8 cellular contexts compared by ENCODE assay signal in the genomic region with DNA sequence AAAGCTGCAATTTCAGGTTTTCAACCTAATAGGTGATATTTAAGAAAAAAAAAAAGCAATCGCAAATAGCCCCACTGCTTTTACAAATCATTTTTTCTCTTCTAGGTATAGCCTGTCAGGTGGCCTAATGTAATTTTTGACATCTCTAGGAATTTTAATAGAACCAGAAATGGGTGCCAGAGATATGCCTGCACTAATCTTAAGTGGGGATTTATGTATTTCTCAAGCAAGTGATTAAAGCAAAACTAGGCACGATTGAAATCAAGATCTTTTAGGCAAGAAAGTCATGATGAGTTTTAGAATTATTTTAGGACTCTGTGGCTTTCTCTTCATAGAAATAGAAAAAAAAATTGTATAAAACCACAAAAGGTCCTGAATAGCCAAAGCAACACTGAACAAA. TPM values are rescaled to one million over a fixed set of nuclear protein-coding genes. Genes with fewer than 3 reads are reported as not detected.
DNase-seq lines count a peak whose midpoint lies in the region; ATAC-seq, FAIRE-seq and TF ChIP-seq lines count a peak whose summit lies in the region.

No MANE protein-coding gene starts in this region.

- H2BK12ac ChIP-seq in H1 (ENCODE audit: low read depth, low read length): no peak overlapping the region

- H3K4me3 Mint-ChIP-seq in GM23338: peak overlapping the region; percentile 91

- H3K18ac ChIP-seq in H1 (ENCODE audit: extremely low read depth, low read length): no peak overlapping the region

- H4K20me1 ChIP-seq in GM23338 (replicated peaks; ENCODE audit: insufficient read depth) (no peaks in the 10 kb centered on the region), H1 (replicated peaks in 1 of 2; ENCODE audit: control insufficient read depth in 1 of 2, insufficient read depth in 2 of 2, low read length in 2 of 2) (no peaks in the 10 kb centered on the region)

- no peak overlapping the region for H3K4ac ChIP-seq in H1 (replicated peaks; ENCODE audit: insufficient read length, low read depth, low read length)

- DNase-seq in GM23338 (ENCODE audit: low spot score) (no peak), OCI-M1 (lab: John Stamatoyannopoulos, UW) (peak; percentile 78), H1 (ENCODE audit: low read depth in 1 of 2, low spot score in 2 of 2) (no peak), ovary (no peak), HEK293T (ENCODE audit: extremely low spot score) (no peak), left colon (no peak)

- no peak for FAIRE-seq in H1 (lab: Jason Lieb, UNC)

- H3K27ac Mint-ChIP-seq in GM23338: peak overlapping the region; percentile 97

- no peak overlapping the region for H4K8ac ChIP-seq in H1 (ENCODE audit: extremely low read depth, insufficient read depth, low read length)

- no peak overlapping the region for H2BK15ac ChIP-seq in H1 (ENCODE audit: low read length)

- POLR2A ChIA-PET in H1 (lab: Charles Lee; ENCODE audit: partially characterized antibody) (interaction anchor here (0.6 to 2.9 kb wide), 8 partner anchors 8 to 248 kb away, joined by 3 to 14 read pairs (median 5); no protein-coding TSS in a partner anchor), HEK293T (lab: Yijun Ruan, JAX) (interaction anchor here (0.8 to 2.0 kb wide), 9 partner anchors 8 to 116 kb away, joined by 3 to 10 read pairs (median 5); no protein-coding TSS in a partner anchor)

- H4K5ac ChIP-seq in H1 (ENCODE audit: insufficient read length, low read depth, low read length): peak overlapping the region; percentile 93

- H3K9me2 ChIP-seq in GM23338 (ENCODE audit: insufficient read depth): no peaks in the 10 kb centered on the region

- H3K79me2 ChIP-seq in GM23338 (replicated peaks; ENCODE audit: insufficient read depth) (no peaks in the 10 kb centered on the region), H1 (ENCODE audit: control insufficient read depth in 1 of 2, insufficient read depth in 2 of 2, low read length in 2 of 2) (no peaks in the 10 kb centered on the region)

- no peak overlapping the region for H2BK120ac ChIP-seq in H1 (replicated peaks; ENCODE audit: low read depth, low read length)

- no peak overlapping the region for H4K91ac ChIP-seq in H1 (replicated peaks; ENCODE audit: insufficient read length, low read length)

- peak overlapping the region in 2 of 4 experiments; percentile 13 to 83; a peak in 4 of 7 replicates for H3K9ac ChIP-seq in H1 (replicated peaks in 1 of 4; ENCODE audit: extremely low read depth in 1 of 4, low read depth in 3 of 4, low read length in 3 of 4)

- TF ChIP-seq EP300 in H1 (IDR thresholded peaks at IDR 0.05; ENCODE audit: borderline replicate concordance in 1 of 2, low read depth in 2 of 2, low read length in 2 of 2) (no peak), ovary (IDR thresholded peaks at IDR 0.05) (no peak)

- no peak for ATAC-seq in GM23338
- no peak for ATAC-seq in GM21723 (IDR thresholded peaks at IDR 0.05; ENCODE audit: unreplicated experiment)
- no peak for ATAC-seq in HG02870 (IDR thresholded peaks at IDR 0.05; ENCODE audit: unreplicated experiment)
- no peak for ATAC-seq in left colon

- 0 out of 2 replicates have a peak, but pooled peaks cover 3% of the 10 kb centered on the region for H3K36me3 ChIP-seq in GM23338 (ENCODE audit: insufficient read depth)
- peaks cover 0 to 9% (median 3%) of the 10 kb centered on the region in 4 experiments; a peak in 5 of 8 replicates for H3K36me3 ChIP-seq in H1 (ENCODE audit: control insufficient read depth in 2 of 4, insufficient read depth in 4 of 4, low read length in 3 of 4)
- no peaks in the 10 kb centered on the region for H3K36me3 ChIP-seq in ovary

- H2AFZ ChIP-seq in GM23338: peak overlapping the region; percentile 74; the same call in 1 of the 2 replicates
- H2AFZ ChIP-seq in H1 (ENCODE audit: low read length): no peak overlapping the region; the same call in 1 of the 2 replicates

- H3K56ac ChIP-seq in H1 (replicated peaks; ENCODE audit: insufficient read length, low read depth, low read length): no peak overlapping the region

- H3K9me3 Mint-ChIP-seq in GM23338: no peaks in the 10 kb centered on the region

- H3K23ac ChIP-seq in H1 (ENCODE audit: insufficient read length): no peak overlapping the region

- H3K23me2 ChIP-seq in H1 (ENCODE audit: low read depth, low read length): peaks cover 3% of the 10 kb centered on the region

- no peak for TF ChIP-seq RAD21 in H1 (IDR thresholded peaks at IDR 0.05 in 1 of 2, conservative IDR thresholded peaks at IDR 0.05 in 1 of 2; ENCODE audit: low read depth in 2 of 2, low read length in 2 of 2)

- H3K27me3 ChIP-seq in GM23338 (ENCODE audit: insufficient read depth): no peaks in the 10 kb centered on the region
- H3K27me3 ChIP-seq in H1 (replicated peaks in 1 of 4; ENCODE audit: control insufficient read depth in 3 of 4, extremely low read depth in 1 of 4, insufficient read depth in 3 of 4, low read length in 3 of 4): no peaks in the 10 kb centered on the region
- no peaks in the 10 kb centered on the region for H3K27me3 ChIP-seq in ovary

- H3K4me1 ChIP-seq in GM23338 (ENCODE audit: insufficient read depth) (peaks cover 5% of the 10 kb centered on the region; the same call in 1 of the 2 replicates), H1 (replicated peaks in 1 of 4; ENCODE audit: control insufficient read depth in 3 of 4, insufficient read depth in 4 of 4, low read length in 3 of 4) (peaks cover 0 to 4% (median 2%) of the 10 kb centered on the region in 4 experiments; a peak in 4 of 7 replicates), ovary (ENCODE audit: insufficient read depth) (peaks cover 2% of the 10 kb centered on the region)

- H3K9me3 ChIP-seq in H1 (ENCODE audit: insufficient read depth in 2 of 2, low read depth in 1 of 2, low read length in 1 of 2) (no peaks in the 10 kb centered on the region), ovary (no peaks in the 10 kb centered on the region)

- H3K4me2 ChIP-seq in GM23338: peak overlapping the region; percentile 78
- H3K4me2 ChIP-seq in H1 (ENCODE audit: insufficient read depth in 1 of 2, low read depth in 2 of 2, low read length in 2 of 2): peak overlapping the region; percentile 81 to 86

- H2BK20ac ChIP-seq in H1 (ENCODE audit: low read length): no peak overlapping the region

- WGBS in H1 (ENCODE audit: extremely low coverage in 1 of 2, insufficient coverage in 1 of 2, insufficient read length in 1 of 2, insufficient replicate concordance in 2 of 2, low coverage in 1 of 2, low lambda C conversion rate in 2 of 2, missing lambda C conversion rate in 1 of 2), 2 experiments: 28% methylated on average over 2 of the region's 2 CpGs; no CpG with 5 or more reads in 1 of the 2 experiments
- 2 to 4% (median 3%) methylated on average over 2 of the region's 2 CpGs for WGBS in ovary, 3 donors

- CTCF ChIA-PET in H1 (lab: Charles Lee; ENCODE audit: partially characterized antibody): interaction anchor here (0.6 to 1.2 kb wide), 2 partner anchors 28 to 42 kb away, joined by 3 read pairs; no protein-coding TSS in a partner anchor
- CTCF ChIA-PET in HEK293T (lab: Yijun Ruan, JAX): no interaction called here

- peaks cover 10% of the 10 kb centered on the region for H3K27me3 Mint-ChIP-seq in GM23338 (ENCODE audit: insufficient read depth, low read depth, poor library complexity)

- H3K4me3 ChIP-seq in GM23338 (peak overlapping the region; percentile 59), H1 (ENCODE audit: extremely low read depth in 1 of 4, insufficient read depth in 2 of 4, low read depth in 3 of 4, low read length in 4 of 4) (peak overlapping the region; percentile 65 to 89 (median 78)), ovary (peak overlapping the region; percentile 54)

- H2BK5ac ChIP-seq in H1 (ENCODE audit: low read depth, low read length): no peak overlapping the region

- intact Hi-C loops in ovary (cut with DNase I) (no loop called here), left colon (cut with DNase I, micrococcal nuclease) (no loop called here)

- TF ChIP-seq POLR2A in H1 (IDR thresholded peaks at IDR 0.05; ENCODE audit: control extremely low read depth in 1 of 2, low read depth in 2 of 2, low read length in 2 of 2) (no peak), ovary (IDR thresholded peaks at IDR 0.05) (no peak)

- no peak overlapping the region for H2AK5ac ChIP-seq in H1 (ENCODE audit: low read depth, low read length)

- peak overlapping the region; percentile 96 for H3K27ac ChIP-seq in GM23338 (ENCODE audit: low read depth)
- no peak overlapping the region for H3K27ac ChIP-seq in H1 (ENCODE audit: low read depth, low read length)
- peak overlapping the region; percentile 34 to 85 for H3K27ac ChIP-seq in ovary

- no peak overlapping the region for H3K14ac ChIP-seq in H1 (ENCODE audit: insufficient read length)

- H3K36me3 Mint-ChIP-seq in GM23338 (ENCODE audit: low read depth): peaks cover 3% of the 10 kb centered on the region

- TF ChIP-seq CTCF in GM23338 (conservative IDR thresholded peaks at IDR 0.05; ENCODE audit: low read depth in 2 of 2) (no peak), H1 (IDR thresholded peaks at IDR 0.05; ENCODE audit: control extremely low read depth in 1 of 3, insufficient read depth in 1 of 3, low read depth in 1 of 3, low read length in 3 of 3) (no peak), ovary (IDR thresholded peaks at IDR 0.05) (no peak)

- H3F3A ChIP-seq in GM23338 (replicated peaks; ENCODE audit: low read depth): no peaks in the 10 kb centered on the region

- H3K4me1 Mint-ChIP-seq in GM23338: peaks cover 12% of the 10 kb centered on the region; the same call in 2 of the 3 replicates

- H3K79me1 ChIP-seq in H1 (ENCODE audit: low read depth, low read length): no peaks in the 10 kb centered on the region

RNA-seq across cellular contexts. Expression of a gene that starts 0.9 kb away (rescaled TPM):
- 8.8 and 12.6 TPM in 2 replicates for total RNA-seq in GM23338 (2014; rRNA removed; shearing (Covaris generic))
- polyA plus RNA-seq in GM23338 (2016; fragmentation: Nextera tagmentation; extraction: Ambion mirVana) (6.7 and 7.0 TPM in 2 replicates), H1 (2011; rRNA removed) (8.7 and 9.1 TPM in 2 replicates), ovary (10 to 100 TPM in 1 of 2 donors, 1 to 10 TPM in 1; 7.3 to 13.4 TPM)
- 10.1 and 12.6 TPM in 2 replicates for total RNA-seq in H1 (2021; fragmentation: NEBNext Ultra II Directional; extraction: Animal tissue kit (Norgen Biotek cat#: 25700))
- polyA plus RNA-seq in H1 (2011; cell fraction: cytosol; rRNA removed): 10.8 TPM
- polyA plus RNA-seq in H1 (2011; cell fraction: nucleus; rRNA removed): 5.1 TPM
- polyA plus RNA-seq in H1 (2012, experiment 1 of 2): 7.9 to 11.0 TPM (median 9.3 TPM) in 4 replicates
- polyA plus RNA-seq in H1 (2012, experiment 2 of 2): 2.5 TPM
- polyA plus RNA-seq in H1 (2013, experiment 1 of 2): 6.5 TPM
- polyA plus RNA-seq in H1 (2013, experiment 2 of 2): 5.5 TPM
- polyA minus RNA-seq in H1 (2011; rRNA and poly(A)+ RNA removed): 10.2 and 13.1 TPM in 2 replicates
- 8.1 TPM for polyA minus RNA-seq in H1 (2011; cell fraction: cytosol; rRNA and poly(A)+ RNA removed)
- 5.7 TPM for polyA minus RNA-seq in H1 (2011; cell fraction: nucleus; rRNA and poly(A)+ RNA removed)
- total RNA-seq in ovary (10 to 100 TPM in 2 of 7 donors, 1 to 10 TPM in 5; 3.9 to 11.3 (median 7.8) TPM), left colon (10 to 100 TPM; 53.3 to 89.1 TPM)

RNA-seq across cellular contexts. Expression of a gene that starts 24.2 kb away (rescaled TPM):
- total RNA-seq in GM23338 (2014; rRNA removed; shearing (Covaris generic)): not detected in 2 replicates
- polyA plus RNA-seq in GM23338 (2016; fragmentation: Nextera tagmentation; extraction: Ambion mirVana) (not detected in 2 replicates), H1 (2011; rRNA removed) (0.09 TPM in 1 of 2 replicates, not detected in the other), ovary (not detected)
- not detected in 2 replicates for total RNA-seq in H1 (2021; fragmentation: NEBNext Ultra II Directional; extraction: Animal tissue kit (Norgen Biotek cat#: 25700))
- polyA plus RNA-seq in H1 (2011; cell fraction: cytosol; rRNA removed): 0.08 TPM
- polyA plus RNA-seq in H1 (2011; cell fraction: nucleus; rRNA removed): 0.11 TPM
- not detected in 4 replicates for polyA plus RNA-seq in H1 (2012, experiment 1 of 2)
- not detected for polyA plus RNA-seq in H1 (2012, experiment 2 of 2)
- polyA plus RNA-seq in H1 (2013, experiment 1 of 2): not detected
- 0.09 TPM for polyA plus RNA-seq in H1 (2013, experiment 2 of 2)
- polyA minus RNA-seq in H1 (2011; rRNA and poly(A)+ RNA removed): 0.54 TPM in 1 of 2 replicates, not detected in the other
- not detected for polyA minus RNA-seq in H1 (2011; cell fraction: cytosol; rRNA and poly(A)+ RNA removed)
- polyA minus RNA-seq in H1 (2011; cell fraction: nucleus; rRNA and poly(A)+ RNA removed): 1.6 TPM
- total RNA-seq in ovary (under 1 TPM in 1 of 7 donors, not detected in 6; 0.15 TPM), left colon (under 1 TPM; 0.73 to 0.75 TPM)

RNA-seq across cellular contexts. Expression of a gene that starts 34.3 kb away (rescaled TPM):
- total RNA-seq in GM23338 (2014; rRNA removed; shearing (Covaris generic)): 0.97 and 1.7 TPM in 2 replicates
- polyA plus RNA-seq in GM23338 (2016; fragmentation: Nextera tagmentation; extraction: Ambion mirVana): 0.97 and 2.0 TPM in 2 replicates
- total RNA-seq in H1 (2021; fragmentation: NEBNext Ultra II Directional; extraction: Animal tissue kit (Norgen Biotek cat#: 25700)): 0.82 and 1.0 TPM in 2 replicates
- 1.0 and 1.2 TPM in 2 replicates for polyA plus RNA-seq in H1 (2011; rRNA removed)
- 1.4 TPM for polyA plus RNA-seq in H1 (2011; cell fraction: cytosol; rRNA removed)
- 4.0 TPM for polyA plus RNA-seq in H1 (2011; cell fraction: nucleus; rRNA removed)
- polyA plus RNA-seq in H1 (2012, experiment 1 of 2): 0.70 to 1.7 TPM (median 1.1 TPM) in 4 replicates
- 0.21 TPM for polyA plus RNA-seq in H1 (2012, experiment 2 of 2)
- polyA plus RNA-seq in H1 (2013, experiment 1 of 2): 0.61 TPM
- polyA plus RNA-seq in H1 (2013, experiment 2 of 2): 0.63 TPM
- 0.91 and 5.3 TPM in 2 replicates for polyA minus RNA-seq in H1 (2011; rRNA and poly(A)+ RNA removed)
- polyA minus RNA-seq in H1 (2011; cell fraction: cytosol; rRNA and poly(A)+ RNA removed): not detected
- 2.7 TPM for polyA minus RNA-seq in H1 (2011; cell fraction: nucleus; rRNA and poly(A)+ RNA removed)
- total RNA-seq in ovary: 1 to 10 TPM; 3.0 to 5.6 (median 4.4) TPM
- polyA plus RNA-seq in ovary: 10 to 100 TPM in 1 of 2 donors, 1 to 10 TPM in 1; 2.8 to 17.9 TPM
- 1 to 10 TPM; 3.8 to 5.6 TPM for total RNA-seq in left colon
